In genomic region chr9:6051511-6051950, GRCh38 we compare ENCODE assay signal across 14 cellular contexts. TPM values are rescaled to one million over a fixed set of nuclear protein-coding genes. Genes with fewer than 3 reads are reported as not detected.
DNase-seq lines count a peak whose midpoint lies in the region; ATAC-seq and TF ChIP-seq lines count a peak whose summit lies in the region.
"Had no signal": no experiment of that assay in that cellular context is flagged by ENCODE, and none has a peak within 500 bp of the region (broad histone marks: within the 10 kb centered on the region; RNA-seq: fewer than 3 reads in every experiment).

No MANE protein-coding gene starts in this region.

- peaks cover 4% of the 10 kb centered on the region; the same call in 1 of the 2 replicates for H3F3A ChIP-seq in DOHH2 (ENCODE audit: control insufficient read depth, insufficient read depth)

- H3K4me1 ChIP-seq in DOHH2 (ENCODE audit: control insufficient read depth, low read length): peaks cover 29% of the 10 kb centered on the region
- H3K4me1 ChIP-seq: A549 had no signal

- no peaks in the 10 kb centered on the region for H4K20me1 ChIP-seq in DOHH2 (ENCODE audit: control insufficient read depth, insufficient read depth, low read depth, low read length)

- H3K4me3 Mint-ChIP-seq in IgD-negative memory B cell: peak overlapping the region in 2 of 4 donors; percentile 36 to 54
- no peak overlapping the region for H3K4me3 Mint-ChIP-seq in naive thymus-derived CD8-positive, alpha-beta T cell
- H3K4me3 Mint-ChIP-seq: immature natural killer cell had no signal

- H3K27me3 ChIP-seq in DOHH2 (ENCODE audit: control insufficient read depth, low read length): no peaks in the 10 kb centered on the region

- TF ChIP-seq CTCF in DOHH2 (IDR thresholded peaks at IDR 0.05; ENCODE audit: low read depth, low read length, poor library complexity, severe bottlenecking): no peak

- H3K9me2 ChIP-seq in DOHH2 (replicated peaks; ENCODE audit: control insufficient read depth, low read length): no peaks in the 10 kb centered on the region

- peak overlapping the region; percentile 37 for H3K4me2 ChIP-seq in DOHH2 (ENCODE audit: low read length)
- H3K4me2 ChIP-seq: A549 had no signal

- H3K36me3 Mint-ChIP-seq in IgD-negative memory B cell: no peaks in the 10 kb centered on the region
- peaks cover 0 to 4% (median 0%) of the 10 kb centered on the region in 3 donors for H3K36me3 Mint-ChIP-seq in naive thymus-derived CD8-positive, alpha-beta T cell
- H3K36me3 Mint-ChIP-seq: immature natural killer cell had no signal

- H3K27ac ChIP-seq in DOHH2 (ENCODE audit: low read depth, low read length): peak overlapping the region; percentile 45; the same call in 1 of the 2 replicates
- H3K27ac ChIP-seq: A549, dorsolateral prefrontal cortex, thoracic aorta had no signal

- H3K27me3 Mint-ChIP-seq in IgD-negative memory B cell: peaks cover 3% of the 10 kb centered on the region
- peaks cover 4 to 12% (median 5%) of the 10 kb centered on the region in 5 donors for H3K27me3 Mint-ChIP-seq in naive thymus-derived CD8-positive, alpha-beta T cell

- H3K9me3 Mint-ChIP-seq in IgD-negative memory B cell: peaks cover 0 to 3% (median 0%) of the 10 kb centered on the region in 3 donors
- no peaks in the 10 kb centered on the region for H3K9me3 Mint-ChIP-seq in naive thymus-derived CD8-positive, alpha-beta T cell
- H3K9me3 Mint-ChIP-seq: immature natural killer cell had no signal

- no peaks in the 10 kb centered on the region for H3K79me2 ChIP-seq in DOHH2 (ENCODE audit: control insufficient read depth, low read length)

- H3K27ac Mint-ChIP-seq in IgD-negative memory B cell: peak overlapping the region; percentile 64 to 80 (median 65)
- peak overlapping the region in 1 of 10 donors; percentile 14 for H3K27ac Mint-ChIP-seq in naive thymus-derived CD8-positive, alpha-beta T cell
- H3K27ac Mint-ChIP-seq: immature natural killer cell had no signal

- DNase-seq in NCI-H82 (lab: John Stamatoyannopoulos, UW) (no peak), superior temporal gyrus (ENCODE audit: extremely low spot score) (no peak)
- no peak for DNase-seq in naive thymus-derived CD8-positive, alpha-beta T cell
- DNase-seq: amygdala, dorsolateral prefrontal cortex, immature natural killer cell had no signal

- H3K36me3 ChIP-seq in DOHH2 (ENCODE audit: control insufficient read depth, low read length): no peaks in the 10 kb centered on the region
- H3K36me3 ChIP-seq: thoracic aorta had no signal

- ATAC-seq in GM19025 (IDR thresholded peaks at IDR 0.05; ENCODE audit: low read depth, unreplicated experiment) (peak; percentile 49), HG02588 (IDR thresholded peaks at IDR 0.05; ENCODE audit: unreplicated experiment) (peak; percentile 62), HG02970 (IDR thresholded peaks at IDR 0.05; ENCODE audit: low FRiP score, unreplicated experiment) (no peak)
- ATAC-seq in naive thymus-derived CD8-positive, alpha-beta T cell: no peak
- ATAC-seq: A549, sciatic nerve had no signal

- no peaks in the 10 kb centered on the region for H3K9me3 ChIP-seq in DOHH2 (ENCODE audit: control insufficient read depth, insufficient read depth, low read length)
- H3K9me3 ChIP-seq: A549, thoracic aorta had no signal

- H3K4me1 Mint-ChIP-seq in IgD-negative memory B cell: peaks cover 23 to 24% (median 23%) of the 10 kb centered on the region in 3 donors
- peaks cover 3 to 14% (median 6%) of the 10 kb centered on the region in 4 donors for H3K4me1 Mint-ChIP-seq in naive thymus-derived CD8-positive, alpha-beta T cell

- POLR2A ChIA-PET in naive thymus-derived CD8-positive, alpha-beta T cell (lab: Charles Lee): no interaction called here

- H3K4me3 ChIP-seq in DOHH2 (ENCODE audit: low read length): peak overlapping the region; percentile 25
- H3K4me3 ChIP-seq: A549, dorsolateral prefrontal cortex, thoracic aorta had no signal

RNA-seq across cellular contexts. Expression of gene RANBP6, which starts 36.1 kb away (rescaled TPM):
- 10.0 TPM for polyA plus RNA-seq in IgD-negative memory B cell
- 10 to 100 TPM; 36.5 to 37.3 TPM for total RNA-seq in naive thymus-derived CD8-positive, alpha-beta T cell
- polyA plus RNA-seq in naive thymus-derived CD8-positive, alpha-beta T cell: 10 to 100 TPM; 21.0 to 24.9 (median 21.7) TPM

Comparison
In these comparisons a context has a peak if more than half of its experiments do, and no peak if none do; other contexts are left out.
1. ATAC-seq: peak in GM19025 (single experiment) and HG02588 (single experiment); none in naive thymus-derived CD8-positive, alpha-beta T cell (0 of 2) and HG02970 (single experiment).